Comparison of ENCODE assay signal across 31 cellular contexts in genomic region chr15:41900526-41901380, GRCh38. TPM values are rescaled to one million over a fixed set of nuclear protein-coding genes. Genes with fewer than 3 reads are reported as not detected.
DNase-seq lines count a peak whose midpoint lies in the region; ATAC-seq and TF ChIP-seq lines count a peak whose summit lies in the region.
"Had no signal": no experiment of that assay in that cellular context is flagged by ENCODE, and none has a peak within 500 bp of the region (broad histone marks: within the 10 kb centered on the region; RNA-seq: fewer than 3 reads in every experiment).

No MANE protein-coding gene starts in this region.

- no peak overlapping the region for H3K4me3 Mint-ChIP-seq in CD4-positive, alpha-beta T cell
- H3K4me3 Mint-ChIP-seq in central memory CD8-positive, alpha-beta T cell: no peak overlapping the region
- H3K4me3 Mint-ChIP-seq in activated CD4-positive, alpha-beta memory T cell treated with anti-CD3 and anti-CD28 coated beads for 36 hours: no peak overlapping the region
- H3K4me3 Mint-ChIP-seq: activated CD4-positive, alpha-beta memory T cell treated with anti-CD3 and anti-CD28 coated beads, Interleukin-2, amount 10 ng/mL, durations not matched to agents 7 days and 5 days; activated T-helper 1 cell treated with anti-CD3 and anti-CD28 coated beads, Interleukin-12 subunit alpha, Interleukin-12 subunit beta, Interleukin-2, Interleukin-4 antibody, amounts not matched to agents 30 ng/mL and 10 ng/mL and 1 ng/mL, durations not matched to agents 14 hours and 24 hours and 36 hours; T-helper 1 cell treated with Interleukin-12 subunit alpha and Interleukin-12 subunit beta and Interleukin-4 antibody, amounts not matched to agents 30 μg/mL and 1 μg/mL, for 36 hours had no signal

- no peak for ATAC-seq in CD4-positive, alpha-beta T cell (ENCODE audit: poor library complexity)
- ATAC-seq in central memory CD8-positive, alpha-beta T cell (replicated peaks; ENCODE audit: extremely low read depth, poor library complexity, severe bottlenecking): no peak
- ATAC-seq: esophagus mucosa, HepG2, left lobe of liver, sciatic nerve had no signal

- DNase-seq in CD4-positive, alpha-beta T cell: no peak
- DNase-seq in NCI-H1694 treated with DMSO at 0.1 percent for 48 hours (lab: John Stamatoyannopoulos, UW) (peak; percentile 76), osteoblast (ENCODE audit: insufficient read length, low spot score, missing footprints) (peak; percentile 67), NCI-H1417 treated with DMSO at 0.1 percent for 48 hours (lab: John Stamatoyannopoulos, UW) (no peak), GM10266 (ENCODE audit: extremely low spot score) (no peak)
- no peak for DNase-seq in central memory CD8-positive, alpha-beta T cell (ENCODE audit: low spot score in 2 of 2)
- no peak for DNase-seq in activated CD4-positive, alpha-beta memory T cell treated with anti-CD3 and anti-CD28 coated beads for 36 hours
- DNase-seq: ACHN; activated CD4-positive, alpha-beta memory T cell treated with anti-CD3 and anti-CD28 coated beads, Interleukin-2, amount 10 ng/mL, durations not matched to agents 7 days and 5 days; activated CD4-positive, CD25-positive, alpha-beta regulatory T cell treated with anti-CD3 and anti-CD28 coated beads, Interleukin-2, amount 50 U/mL, for 72 hours; activated CD8-positive, alpha-beta memory T cell treated with anti-CD3 and anti-CD28 coated beads, Interleukin-2, amount 50 U/mL, for 48 hours; activated naive CD4-positive, alpha-beta T cell treated with anti-CD3 and anti-CD28 coated beads, Interleukin-2, amount 50 U/mL, for 16 hours; BE2C; brain microvascular endothelial cell; Calu3; cortex of kidney; GF-D8; GM23248; mesenchymal stem cell; MM.1S; NCI-H1417; NCI-H2107; SK-N-SH; stimulated activated CD4-positive, alpha-beta T cell treated with anti-CD3 and anti-CD28 coated beads, Interleukin-4, amount 100 ng/mL, for 1 hour; tibial artery had no signal

- peaks cover 26% of the 10 kb centered on the region for H3K4me1 Mint-ChIP-seq in CD4-positive, alpha-beta T cell (ENCODE audit: low read depth)
- peaks cover 8% of the 10 kb centered on the region for H3K4me1 Mint-ChIP-seq in central memory CD8-positive, alpha-beta T cell
- H3K4me1 Mint-ChIP-seq in activated CD4-positive, alpha-beta memory T cell treated with anti-CD3 and anti-CD28 coated beads for 36 hours (ENCODE audit: low read depth): peaks cover 14% of the 10 kb centered on the region

- no peak for TF ChIP-seq CTCF in CD4-positive, alpha-beta T cell (IDR thresholded peaks at IDR 0.05)
- TF ChIP-seq CTCF in osteoblast (IDR thresholded peaks at IDR 0.05; ENCODE audit: extremely low read depth, low read depth, low read length) (no peak), GM10266 (IDR thresholded peaks at IDR 0.05; ENCODE audit: control insufficient read depth, insufficient read depth, low read depth, missing control alignments) (no peak)

- no peaks in the 10 kb centered on the region for H3K4me1 ChIP-seq in osteoblast (ENCODE audit: insufficient read depth, low read length)

- POLR2A ChIA-PET in CD4-positive, alpha-beta T cell (lab: Charles Lee): no interaction called here
- POLR2A ChIA-PET in activated CD4-positive, alpha-beta memory T cell treated with anti-CD3 and anti-CD28 coated beads for 36 hours (lab: Charles Lee): interaction anchor here (1.8 kb wide), 1 partner anchor 36 kb away, joined by 4 read pairs; no protein-coding TSS in a partner anchor

- H3K4me2 ChIP-seq in osteoblast (ENCODE audit: insufficient read depth, low read length): no peak overlapping the region
- H3K4me2 ChIP-seq: SK-N-SH had no signal

- H3K9me3 Mint-ChIP-seq in CD4-positive, alpha-beta T cell: no peaks in the 10 kb centered on the region
- no peaks in the 10 kb centered on the region for H3K9me3 Mint-ChIP-seq in central memory CD8-positive, alpha-beta T cell
- no peaks in the 10 kb centered on the region for H3K9me3 Mint-ChIP-seq in activated CD4-positive, alpha-beta memory T cell treated with anti-CD3 and anti-CD28 coated beads for 36 hours
- H3K9me3 Mint-ChIP-seq: activated CD4-positive, alpha-beta memory T cell treated with anti-CD3 and anti-CD28 coated beads, Interleukin-2, amount 10 ng/mL, durations not matched to agents 7 days and 5 days; activated T-helper 1 cell treated with anti-CD3 and anti-CD28 coated beads, Interleukin-12 subunit alpha, Interleukin-12 subunit beta, Interleukin-2, Interleukin-4 antibody, amounts not matched to agents 30 ng/mL and 10 ng/mL and 1 ng/mL, durations not matched to agents 14 hours and 24 hours and 36 hours; T-helper 1 cell treated with Interleukin-12 subunit alpha and Interleukin-12 subunit beta and Interleukin-4 antibody, amounts not matched to agents 30 μg/mL and 1 μg/mL, for 36 hours had no signal

- CTCF ChIA-PET in CD4-positive, alpha-beta T cell (lab: Charles Lee): interaction anchor here (1.4 to 2.0 kb wide), 2 partner anchors 37 to 127 kb away, joined by 7 to 9 read pairs; partner anchors contain the start of gene MAPKBP1
- CTCF ChIA-PET in activated CD4-positive, alpha-beta memory T cell treated with anti-CD3 and anti-CD28 coated beads for 36 hours (lab: Charles Lee): interaction anchor here (1.2 to 4.7 kb wide), 3 partner anchors 88 to 128 kb away, joined by 4 to 58 read pairs (median 6); partner anchors contain the start of gene MAPKBP1

- H4K20me1 ChIP-seq in osteoblast (ENCODE audit: insufficient read depth, low read length): peaks cover 23% of the 10 kb centered on the region

- no peak overlapping the region for H3K4me3 ChIP-seq in osteoblast (ENCODE audit: insufficient read depth, low read length)
- H3K4me3 ChIP-seq: GM23248, tibial artery had no signal

- H3K27me3 Mint-ChIP-seq in CD4-positive, alpha-beta T cell: no peaks in the 10 kb centered on the region
- no peaks in the 10 kb centered on the region for H3K27me3 Mint-ChIP-seq in central memory CD8-positive, alpha-beta T cell
- no peaks in the 10 kb centered on the region for H3K27me3 Mint-ChIP-seq in activated CD4-positive, alpha-beta memory T cell treated with anti-CD3 and anti-CD28 coated beads for 36 hours
- H3K27me3 Mint-ChIP-seq: activated CD4-positive, alpha-beta memory T cell treated with anti-CD3 and anti-CD28 coated beads, Interleukin-2, amount 10 ng/mL, durations not matched to agents 7 days and 5 days had no signal

- H3K9me3 ChIP-seq in CD4-positive, alpha-beta T cell (ENCODE audit: control insufficient read depth, low read length): no peaks in the 10 kb centered on the region
- no peaks in the 10 kb centered on the region for H3K9me3 ChIP-seq in osteoblast (ENCODE audit: low read depth, low read length)
- H3K9me3 ChIP-seq: BE2C, SK-N-SH, tibial artery had no signal

- H2AFZ ChIP-seq in osteoblast (ENCODE audit: low read length): no peak overlapping the region
- H2AFZ ChIP-seq: GM23248 had no signal

- no peaks in the 10 kb centered on the region for H3K27me3 ChIP-seq in CD4-positive, alpha-beta T cell (ENCODE audit: control insufficient read depth, insufficient read depth, low read length)
- no peaks in the 10 kb centered on the region for H3K27me3 ChIP-seq in osteoblast (ENCODE audit: insufficient read depth, low read length)
- H3K27me3 ChIP-seq: BE2C, brain microvascular endothelial cell, tibial artery had no signal

- no peaks in the 10 kb centered on the region for H3K79me2 ChIP-seq in osteoblast (ENCODE audit: insufficient read depth, low read length)

- intact Hi-C loops in CD4-positive, alpha-beta T cell (cut with DNase I, micrococcal nuclease): loop anchor here (5.0 kb wide), 3 partner anchors 88 to 433 kb away; no protein-coding TSS in a partner anchor
- intact Hi-C loops in activated CD4-positive, alpha-beta memory T cell treated with anti-CD3 and anti-CD28 coated beads for 36 hours (cut with micrococcal nuclease): loop anchor here (10.0 kb wide), 1 partner anchor 316 kb away; no protein-coding TSS in a partner anchor

- peaks cover 22% of the 10 kb centered on the region for H3K36me3 ChIP-seq in osteoblast (ENCODE audit: insufficient read depth, low read length)
- H3K36me3 ChIP-seq: BE2C had no signal

- peak overlapping the region; percentile 6 for H3K27ac Mint-ChIP-seq in CD4-positive, alpha-beta T cell
- peak overlapping the region; percentile 5 for H3K27ac Mint-ChIP-seq in central memory CD8-positive, alpha-beta T cell (ENCODE audit: low read depth)
- H3K27ac Mint-ChIP-seq in activated CD4-positive, alpha-beta memory T cell treated with anti-CD3 and anti-CD28 coated beads for 36 hours: no peak overlapping the region
- H3K27ac Mint-ChIP-seq: activated CD4-positive, alpha-beta memory T cell treated with anti-CD3 and anti-CD28 coated beads, Interleukin-2, amount 10 ng/mL, durations not matched to agents 7 days and 5 days; activated T-helper 1 cell treated with anti-CD3 and anti-CD28 coated beads, Interleukin-12 subunit alpha, Interleukin-12 subunit beta, Interleukin-2, Interleukin-4 antibody, amounts not matched to agents 30 ng/mL and 10 ng/mL and 1 ng/mL, durations not matched to agents 14 hours and 24 hours and 36 hours had no signal

- peaks cover 49% of the 10 kb centered on the region for H3K36me3 Mint-ChIP-seq in CD4-positive, alpha-beta T cell (ENCODE audit: low read depth)
- H3K36me3 Mint-ChIP-seq in central memory CD8-positive, alpha-beta T cell (ENCODE audit: insufficient read depth): peaks cover 14% of the 10 kb centered on the region
- H3K36me3 Mint-ChIP-seq in activated CD4-positive, alpha-beta memory T cell treated with anti-CD3 and anti-CD28 coated beads for 36 hours: peaks cover 35% of the 10 kb centered on the region

- H3K27ac ChIP-seq in CD4-positive, alpha-beta T cell (ENCODE audit: low read depth, low read length): no peak overlapping the region
- no peak overlapping the region for H3K27ac ChIP-seq in osteoblast (ENCODE audit: low read depth, low read length)
- H3K27ac ChIP-seq: brain microvascular endothelial cell, GM23248, tibial artery had no signal

RNA-seq across cellular contexts. Expression of gene SPTBN5, which starts 6.9 kb away (rescaled TPM):
- 1 to 10 TPM; 2.2 to 2.3 TPM for total RNA-seq in CD4-positive, alpha-beta T cell
- total RNA-seq in osteoblast: under 0.01 and 0.36 TPM in 2 replicates
- 1 to 10 TPM in 1 of 2 experiments, under 1 TPM in 1; 0.88 to 1.6 TPM for total RNA-seq in activated CD4-positive, alpha-beta memory T cell treated with anti-CD3 and anti-CD28 coated beads for 36 hours

Comparison
In these comparisons a context has a peak if more than half of its experiments do, and no peak if none do; other contexts are left out.
1. DNase-seq: peak in NCI-H1694 treated with DMSO at 0.1 percent for 48 hours (single experiment) and osteoblast (single experiment); none in CD4-positive, alpha-beta T cell (0 of 10), central memory CD8-positive, alpha-beta T cell (0 of 2), activated CD4-positive, alpha-beta memory T cell treated with anti-CD3 and anti-CD28 coated beads for 36 hours (single experiment), NCI-H1417 treated with DMSO at 0.1 percent for 48 hours (single experiment) and GM10266 (single experiment).